ENCODE assay signal across 10 cellular contexts in the genomic region with DNA sequence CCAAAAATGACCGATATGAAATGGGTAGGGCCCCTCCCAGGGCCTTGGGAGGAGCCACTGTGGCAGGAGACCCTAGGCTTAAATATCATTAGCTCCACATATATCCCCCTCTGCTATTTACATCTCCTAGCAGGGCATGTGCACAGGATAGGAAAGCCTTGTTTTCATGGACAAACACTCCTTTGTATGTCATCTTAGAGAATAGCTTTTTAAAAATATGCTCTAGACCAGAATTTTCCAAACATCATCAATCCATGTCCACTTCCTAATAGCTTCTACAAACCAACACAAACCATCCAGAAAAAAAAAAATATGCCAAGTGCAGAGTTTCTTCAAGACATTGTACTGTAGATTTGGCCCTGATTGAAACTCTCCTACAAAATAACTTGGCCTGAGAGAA. TPM values are rescaled to one million over a fixed set of nuclear protein-coding genes. Genes with fewer than 3 reads are reported as not detected.
"Had no signal": no experiment of that assay in that cellular context is flagged by ENCODE, and none has a peak within 500 bp of the region (broad histone marks: within the 10 kb centered on the region; RNA-seq: fewer than 3 reads in every experiment).

No MANE protein-coding gene starts in this region.

- H3K9me3 Mint-ChIP-seq: HFFc6, IgD-negative memory B cell had no signal

- H3K27ac Mint-ChIP-seq: HFFc6, IgD-negative memory B cell had no signal

- H3K4me1 Mint-ChIP-seq: IgD-negative memory B cell had no signal

- ATAC-seq: HCT116, HepG2 had no signal

- H3K36me3 Mint-ChIP-seq: IgD-negative memory B cell had no signal

- H3K4me3 Mint-ChIP-seq: HFFc6, IgD-negative memory B cell had no signal

- DNase-seq: GM23248, GOT3, H7, HFFc6, KBM-7 had no signal

RNA-seq across cellular contexts. Expression of gene DAPL1, which starts 10.8 kb away (rescaled TPM):
- total RNA-seq: GM23248, H4, H7, HepG2, HFFc6, HT1080 had no signal
